Comparison of ENCODE assay signal across 9 cellular contexts in genomic region chr11:62125881-62126280, GRCh38. TPM values are rescaled to one million over a fixed set of nuclear protein-coding genes. Genes with fewer than 3 reads are reported as not detected.
DNase-seq lines count a peak whose midpoint lies in the region; ATAC-seq, FAIRE-seq and TF ChIP-seq lines count a peak whose summit lies in the region.
"Had no signal": no experiment of that assay in that cellular context is flagged by ENCODE, and none has a peak within 500 bp of the region (broad histone marks: within the 10 kb centered on the region; RNA-seq: fewer than 3 reads in every experiment).

No MANE protein-coding gene starts in this region.

- H4K20me1 ChIP-seq in HepG2 (ENCODE audit: insufficient read depth, low read length) (no peaks in the 10 kb centered on the region), OCI-LY3 (ENCODE audit: insufficient read depth, low read length) (peaks cover 60% of the 10 kb centered on the region)

- H3K79me2 ChIP-seq in HepG2 (ENCODE audit: insufficient read depth, low read length) (peaks cover 50% of the 10 kb centered on the region), OCI-LY3 (ENCODE audit: low read length) (peaks cover 71% of the 10 kb centered on the region)

- H3K4me1 ChIP-seq in HepG2 (ENCODE audit: insufficient read depth, low read length) (peaks cover 34% of the 10 kb centered on the region), right lobe of liver (peaks cover 0 to 5% (median 0%) of the 10 kb centered on the region in 4 donors), OCI-LY3 (ENCODE audit: low read length) (peaks cover 16% of the 10 kb centered on the region), esophagus squamous epithelium (peaks cover 18 to 32% (median 19%) of the 10 kb centered on the region in 3 donors), spleen (peaks cover 11 to 33% (median 24%) of the 10 kb centered on the region in 6 donors)

- no peak for TF ChIP-seq RAD21 in HepG2 (CRISPR knock-in tag; IDR thresholded peaks at IDR 0.05)

- peaks cover 14 to 34% of the 10 kb centered on the region in 2 experiments; a peak in 4 of 5 replicates for H3K36me3 ChIP-seq in HepG2 (replicated peaks in 1 of 2; ENCODE audit: control insufficient read depth in 1 of 2, insufficient read depth in 2 of 2, low read length in 2 of 2)
- peaks cover 0 to 12% (median 0%) of the 10 kb centered on the region in 4 donors for H3K36me3 ChIP-seq in right lobe of liver
- H3K36me3 ChIP-seq in OCI-LY3 (replicated peaks; ENCODE audit: low read depth, low read length) = peaks cover 55% of the 10 kb centered on the region
- H3K36me3 ChIP-seq in esophagus squamous epithelium = peaks cover 20 to 33% (median 25%) of the 10 kb centered on the region in 3 donors
- H3K36me3 ChIP-seq in spleen = peaks cover 0 to 32% (median 29%) of the 10 kb centered on the region in 6 donors

- H3K4me2 ChIP-seq in HepG2 (ENCODE audit: low read depth, low read length) (peak overlapping the region; percentile 89), OCI-LY3 (ENCODE audit: low read length) (peak overlapping the region; percentile 91)

- no peak for ATAC-seq in HepG2
- ATAC-seq in right lobe of liver = no peak
- no peak for ATAC-seq in GM18498 (IDR thresholded peaks at IDR 0.05; ENCODE audit: unreplicated experiment)
- no peak for ATAC-seq in GM21825 (IDR thresholded peaks at IDR 0.05; ENCODE audit: unreplicated experiment)

- H3K4me3 ChIP-seq in HepG2 (replicated peaks in 1 of 3; ENCODE audit: insufficient read depth in 1 of 3, low read depth in 2 of 3, low read length in 3 of 3) (peak overlapping the region; percentile 4 to 99 (median 72); a peak in 3 of 6 replicates), right lobe of liver (no peak overlapping the region), OCI-LY3 (ENCODE audit: low read length) (peak overlapping the region; percentile 88), esophagus squamous epithelium (peak overlapping the region in 2 of 4 donors; percentile 92 to 97), spleen (peak overlapping the region in 1 of 8 donors; percentile 92)

- no peak for FAIRE-seq in HepG2 (lab: Jason Lieb, UNC)
- FAIRE-seq: D721Med had no signal

- TF ChIP-seq POLR2A in HepG2 (IDR thresholded peaks at IDR 0.05; ENCODE audit: insufficient read depth in 1 of 2, low read depth in 2 of 2, low read length in 2 of 2) = no peak
- no peak for TF ChIP-seq POLR2A in right lobe of liver (IDR thresholded peaks at IDR 0.05)
- TF ChIP-seq POLR2A in esophagus squamous epithelium (IDR thresholded peaks at IDR 0.05) = no peak
- no peak for TF ChIP-seq POLR2A in spleen (IDR thresholded peaks at IDR 0.05)

- 86% methylated on average over 3 of the region's 3 CpGs for WGBS in HepG2 (ENCODE audit: low lambda C conversion rate)
- 63% methylated on average over 3 of the region's 3 CpGs for WGBS in right lobe of liver (ENCODE audit: insufficient coverage, low coverage, low lambda C conversion rate, missing lambda C conversion rate)
- WGBS in esophagus squamous epithelium, 2 donors = 39 to 45% methylated on average over 3 of the region's 3 CpGs
- 44 to 67% (median 62%) methylated on average over 3 of the region's 3 CpGs for WGBS in spleen, 5 donors

- in situ Hi-C loops in HepG2 (cut with HindIII; ENCODE audit: extremely low pct_ligation_motif_present, low pct_unique_long_range_greater_than_20kb) = no loop called here

- TF ChIP-seq EP300 in HepG2 (IDR thresholded peaks at IDR 0.05; ENCODE audit: low read depth in 2 of 2, low read length in 2 of 2) (no peak), HepG2 (CRISPR knock-in tag; IDR thresholded peaks at IDR 0.05; ENCODE audit: borderline replicate concordance) (no peak)

- CTCF ChIA-PET in HepG2 (lab: Yijun Ruan, JAX; ENCODE audit: low intra/inter-chr PET ratio, low total read pairs) = no interaction called here

- intact Hi-C loops in HepG2 (cut with micrococcal nuclease; ENCODE audit: unreplicated experiment) = no loop called here
- intact Hi-C loops in right lobe of liver (cut with DNase I) = no loop called here
- intact Hi-C loops in esophagus squamous epithelium (cut with DNase I) = no loop called here
- intact Hi-C loops in spleen (cut with DNase I; ENCODE audit: low total_unique reads) = no loop called here

- POLR2A ChIA-PET in HepG2 (lab: Yijun Ruan, JAX) = no interaction called here

- no peak for TF ChIP-seq CTCF in HepG2 (CRISPR knock-in tag; IDR thresholded peaks at IDR 0.05)
- no peak for TF ChIP-seq CTCF in right lobe of liver (IDR thresholded peaks at IDR 0.05)
- TF ChIP-seq CTCF in OCI-LY3 (IDR thresholded peaks at IDR 0.05; ENCODE audit: low read depth, low read length) = no peak
- no peak for TF ChIP-seq CTCF in esophagus squamous epithelium (IDR thresholded peaks at IDR 0.05)
- TF ChIP-seq CTCF in spleen (IDR thresholded peaks at IDR 0.05 in 8 of 11, conservative IDR thresholded peaks at IDR 0.05 in 3 of 11) = no peak

- H3K27ac ChIP-seq in HepG2 (ENCODE audit: extremely low read length, insufficient read depth, low read length) = no peak overlapping the region
- H3K27ac ChIP-seq in right lobe of liver = no peak overlapping the region
- H3K27ac ChIP-seq in OCI-LY3 (ENCODE audit: low read length) = no peak overlapping the region
- peak overlapping the region; percentile 15 to 94 (median 68) for H3K27ac ChIP-seq in esophagus squamous epithelium
- no peak overlapping the region for H3K27ac ChIP-seq in spleen

- DNase-seq in HepG2 (ENCODE audit: low spot score) = no peak
- no peak for DNase-seq in right lobe of liver
- no peak for DNase-seq in esophagus squamous epithelium (lab: John Stamatoyannopoulos, UW)
- DNase-seq in NCI-H128 (lab: John Stamatoyannopoulos, UW; ENCODE audit: unreplicated experiment) = no peak
- DNase-seq in spleen = no peak

- BruUV-seq in HepG2 (replicated peaks; lab: Mats Ljungman, UMichigan) = no TSS peak

- H3K9ac ChIP-seq in HepG2 (ENCODE audit: insufficient read depth, low read depth, low read length) (peak overlapping the region; percentile 85; the same call in 1 of the 2 replicates), OCI-LY3 (ENCODE audit: low read length) (no peak overlapping the region)

- H3K9me3 ChIP-seq in HepG2 (ENCODE audit: low read length) = no peaks in the 10 kb centered on the region
- no peaks in the 10 kb centered on the region for H3K9me3 ChIP-seq in right lobe of liver
- H3K9me3 ChIP-seq in OCI-LY3 (ENCODE audit: insufficient read depth, low read length) = no peaks in the 10 kb centered on the region
- no peaks in the 10 kb centered on the region for H3K9me3 ChIP-seq in esophagus squamous epithelium
- H3K9me3 ChIP-seq in spleen = no peaks in the 10 kb centered on the region

- H2AFZ ChIP-seq in HepG2 (ENCODE audit: low read length) = no peak overlapping the region
- no peak overlapping the region for H2AFZ ChIP-seq in OCI-LY3 (ENCODE audit: low read depth, low read length)

- H3K27me3 ChIP-seq in HepG2 (ENCODE audit: control insufficient read depth in 1 of 2, insufficient read depth in 2 of 2, low read length in 2 of 2) (no peaks in the 10 kb centered on the region; a peak in 1 of 5 replicates), right lobe of liver (no peaks in the 10 kb centered on the region), OCI-LY3 (ENCODE audit: low read depth, low read length) (no peaks in the 10 kb centered on the region), esophagus squamous epithelium (no peaks in the 10 kb centered on the region), spleen (replicated peaks in 1 of 7) (no peaks in the 10 kb centered on the region)

TF ChIP-seq in HepG2, 621 proteins besides CTCF, POLR2A, EP300 and RAD21:
- TF ChIP-seq SIX1 (CRISPR knock-in tag; IDR thresholded peaks at IDR 0.05; ENCODE audit: borderline replicate concordance) (no peak), ZBTB21 (CRISPR knock-in tag; IDR thresholded peaks at IDR 0.05) (no peak)

RNA-seq across cellular contexts. Expression of gene INCENP, which starts 2.1 kb away (rescaled TPM):
- 37.3 and 38.1 TPM in 2 replicates for total RNA-seq in HepG2 (2016; rRNA removed; fragmentation: Illumina TruSeq; extraction: Trizol)
- total RNA-seq in HepG2 (2016; cell fraction: cytosol; rRNA removed; fragmentation: Illumina TruSeq; extraction: Trizol; ENCODE audit: low read depth) = 3.3 and 3.7 TPM in 2 replicates
- 27.3 and 37.0 TPM in 2 replicates for total RNA-seq in HepG2 (2016; cell fraction: insoluble cytoplasmic fraction; rRNA removed; fragmentation: Illumina TruSeq; extraction: Trizol)
- 14.0 and 15.7 TPM in 2 replicates for total RNA-seq in HepG2 (2016; cell fraction: membrane; rRNA removed; fragmentation: Illumina TruSeq; extraction: Trizol)
- total RNA-seq in HepG2 (2016; cell fraction: nucleus; rRNA removed; fragmentation: Illumina TruSeq; extraction: Trizol) = 36.6 and 40.2 TPM in 2 replicates
- polyA plus RNA-seq in HepG2 (2011; rRNA removed) = 10.4 and 14.1 TPM in 2 replicates
- 5.0 and 8.4 TPM in 2 replicates for polyA plus RNA-seq in HepG2 (2011; cell fraction: cytosol; rRNA removed)
- 42.9 and 73.5 TPM in 2 replicates for polyA plus RNA-seq in HepG2 (2011; cell fraction: nucleus; rRNA removed)
- 8.6 and 15.4 TPM in 2 replicates for polyA plus RNA-seq in HepG2 (2012)
- 1.1 and 1.2 TPM in 2 replicates for polyA plus RNA-seq in HepG2 (2016; cell fraction: cytosol; fragmentation: Illumina TruSeq; extraction: Trizol; ENCODE audit: low read depth)
- 17.0 and 26.2 TPM in 2 replicates for polyA plus RNA-seq in HepG2 (2016; cell fraction: insoluble cytoplasmic fraction; fragmentation: Illumina TruSeq; extraction: Trizol; ENCODE audit: low read depth)
- 2.3 and 4.0 TPM in 2 replicates for polyA plus RNA-seq in HepG2 (2016; cell fraction: membrane; fragmentation: Illumina TruSeq; extraction: Trizol; ENCODE audit: low read depth)
- polyA plus RNA-seq in HepG2 (2016; cell fraction: nucleus; fragmentation: Illumina TruSeq; extraction: Trizol; ENCODE audit: insufficient read depth, low read depth) = 69.9 and 91.3 TPM in 2 replicates
- polyA minus RNA-seq in HepG2 (2011; rRNA and poly(A)+ RNA removed; ENCODE audit: low replicate concordance) = 25.1 and 110 TPM in 2 replicates
- polyA minus RNA-seq in HepG2 (2011; cell fraction: cytosol; rRNA and poly(A)+ RNA removed) = 18.4 and 29.2 TPM in 2 replicates
- polyA minus RNA-seq in HepG2 (2011; cell fraction: nucleus; rRNA and poly(A)+ RNA removed) = 10.9 and 15.5 TPM in 2 replicates
- 1 to 10 TPM; 6.4 to 8.9 (median 7.1) TPM for total RNA-seq in right lobe of liver
- 10 to 100 TPM; 33.8 to 84.0 (median 53.1) TPM for total RNA-seq in esophagus squamous epithelium
- total RNA-seq in spleen = 10 to 100 TPM; 22.2 to 32.4 (median 28.8) TPM
- 1 to 10 TPM; 1.8 to 5.3 (median 3.0) TPM for polyA plus RNA-seq in spleen

Comparison
In these comparisons a context has a peak if more than half of its experiments do, and no peak if none do; other contexts are left out.
1. H3K4me3 ChIP-seq: peak in HepG2 (3 of 3) and OCI-LY3 (single experiment); none in right lobe of liver (0 of 3).
2. H3K27ac ChIP-seq: peak in esophagus squamous epithelium (4 of 4); none in HepG2 (single experiment), right lobe of liver (0 of 3), OCI-LY3 (single experiment) and spleen (0 of 8).